ENCODE assay signal across 15 cellular contexts in genomic region chr4:808860-809570, GRCh38. TPM values are rescaled to one million over a fixed set of nuclear protein-coding genes. Genes with fewer than 3 reads are reported as not detected.
DNase-seq lines count a peak whose midpoint lies in the region; ATAC-seq and TF ChIP-seq lines count a peak whose summit lies in the region.
"Had no signal": no experiment of that assay in that cellular context is flagged by ENCODE, and none has a peak within 500 bp of the region (broad histone marks: within the 10 kb centered on the region; RNA-seq: fewer than 3 reads in every experiment).

No MANE protein-coding gene starts in this region.

- H3K27ac Mint-ChIP-seq in progenitor cell of endocrine pancreas, result no peak overlapping the region
- H3K27ac Mint-ChIP-seq: CD4-positive, alpha-beta memory T cell; GM23338 had no signal

- ATAC-seq in GM21381 (IDR thresholded peaks at IDR 0.05; ENCODE audit: unreplicated experiment) (no peak), HG02885 (IDR thresholded peaks at IDR 0.05; ENCODE audit: poor library complexity, unreplicated experiment) (no peak)
- ATAC-seq: GM23338 had no signal

- H3K36me3 ChIP-seq in Loucy (ENCODE audit: insufficient read depth, low read length), result no peaks in the 10 kb centered on the region

- no peaks in the 10 kb centered on the region for H3K79me2 ChIP-seq in Loucy (ENCODE audit: insufficient read depth, low read length)

- intact Hi-C loops in posterior cingulate gyrus (cut with DNase I), result no loop called here

- peaks cover 17% of the 10 kb centered on the region for H3K4me1 ChIP-seq in Loucy (ENCODE audit: insufficient read depth, low read length, poor library complexity, severe bottlenecking)
- H3K4me1 ChIP-seq: BE2C had no signal

- no peaks in the 10 kb centered on the region for H3K9me2 ChIP-seq in Loucy (replicated peaks; ENCODE audit: low read depth, low read length)

- H3K4me2 ChIP-seq in Loucy (ENCODE audit: low read depth, low read length, poor library complexity, severe bottlenecking), result peak overlapping the region; percentile 58
- H3K4me2 ChIP-seq: GM23338 had no signal

- DNase-seq in Ammon's horn (ENCODE audit: low spot score) (peak; percentile 54), islet precursor cell (peak; percentile 43), posterior cingulate gyrus (peak in 8 of 10 donors; percentile 61 to 96 (median 76)), progenitor cell of endocrine pancreas (ENCODE audit: low spot score, unreplicated experiment) (no peak)
- DNase-seq: BE2C; CD4-positive, alpha-beta memory T cell; DMS79 treated with DMSO at 0.1 percent for 48 hours; Kasumi-1; NCI-H187 treated with DMSO at 0.1 percent for 48 hours; NCI-H2171 treated with DMSO at 0.1 percent for 48 hours; NCI-H510A treated with DMSO at 0.1 percent for 48 hours had no signal

- H3K36me3 Mint-ChIP-seq in progenitor cell of endocrine pancreas (ENCODE audit: insufficient read depth), result no peaks in the 10 kb centered on the region
- H3K36me3 Mint-ChIP-seq: CD4-positive, alpha-beta memory T cell had no signal

- H3K9me3 Mint-ChIP-seq in progenitor cell of endocrine pancreas (ENCODE audit: low read depth), result peaks cover 5% of the 10 kb centered on the region

- peaks cover 48% of the 10 kb centered on the region for H3K27me3 Mint-ChIP-seq in progenitor cell of endocrine pancreas

- no peaks in the 10 kb centered on the region for H3K9me3 ChIP-seq in Loucy (ENCODE audit: insufficient read depth, low read depth, low read length)
- H3K9me3 ChIP-seq: BE2C had no signal

- peak overlapping the region; percentile 36 for H3K9ac ChIP-seq in Loucy (ENCODE audit: low read depth, low read length, poor library complexity, severe bottlenecking)

- no peak for TF ChIP-seq CTCF in Loucy (conservative IDR thresholded peaks at IDR 0.05; ENCODE audit: low read length)
- no peak for TF ChIP-seq CTCF in progenitor cell of endocrine pancreas (IDR thresholded peaks at IDR 0.05; ENCODE audit: unreplicated experiment)

- no peaks in the 10 kb centered on the region for H3K4me1 Mint-ChIP-seq in progenitor cell of endocrine pancreas (ENCODE audit: low read depth)
- H3K4me1 Mint-ChIP-seq: GM23338 had no signal

- no peaks in the 10 kb centered on the region for H3K27me3 ChIP-seq in Loucy (ENCODE audit: insufficient read depth, low read length, poor library complexity, severe bottlenecking)
- H3K27me3 ChIP-seq: BE2C had no signal

- H2AFZ ChIP-seq in Loucy (ENCODE audit: low read length), result no peak overlapping the region
- H2AFZ ChIP-seq: GM23338 had no signal

- H3K4me3 ChIP-seq in Loucy (ENCODE audit: low read length, poor library complexity, severe bottlenecking), result peak overlapping the region; percentile 57
- H3K4me3 ChIP-seq: GM23338 had no signal

- H4K20me1 ChIP-seq in Loucy (ENCODE audit: insufficient read depth, low read length, poor library complexity, severe bottlenecking), result no peaks in the 10 kb centered on the region

- H3F3A ChIP-seq in Loucy (ENCODE audit: low read depth), result no peaks in the 10 kb centered on the region

- no peak overlapping the region for H3K4me3 Mint-ChIP-seq in progenitor cell of endocrine pancreas (ENCODE audit: low read depth)
- H3K4me3 Mint-ChIP-seq: CD4-positive, alpha-beta memory T cell; GM23338 had no signal

RNA-seq across cellular contexts. Expression of gene CPLX1, which starts 16.9 kb away (rescaled TPM):
- total RNA-seq in progenitor cell of endocrine pancreas, result 1.4 and 2.0 TPM in 2 replicates
